Comparison of ENCODE assay signal across 28 cellular contexts in the genomic region with DNA sequence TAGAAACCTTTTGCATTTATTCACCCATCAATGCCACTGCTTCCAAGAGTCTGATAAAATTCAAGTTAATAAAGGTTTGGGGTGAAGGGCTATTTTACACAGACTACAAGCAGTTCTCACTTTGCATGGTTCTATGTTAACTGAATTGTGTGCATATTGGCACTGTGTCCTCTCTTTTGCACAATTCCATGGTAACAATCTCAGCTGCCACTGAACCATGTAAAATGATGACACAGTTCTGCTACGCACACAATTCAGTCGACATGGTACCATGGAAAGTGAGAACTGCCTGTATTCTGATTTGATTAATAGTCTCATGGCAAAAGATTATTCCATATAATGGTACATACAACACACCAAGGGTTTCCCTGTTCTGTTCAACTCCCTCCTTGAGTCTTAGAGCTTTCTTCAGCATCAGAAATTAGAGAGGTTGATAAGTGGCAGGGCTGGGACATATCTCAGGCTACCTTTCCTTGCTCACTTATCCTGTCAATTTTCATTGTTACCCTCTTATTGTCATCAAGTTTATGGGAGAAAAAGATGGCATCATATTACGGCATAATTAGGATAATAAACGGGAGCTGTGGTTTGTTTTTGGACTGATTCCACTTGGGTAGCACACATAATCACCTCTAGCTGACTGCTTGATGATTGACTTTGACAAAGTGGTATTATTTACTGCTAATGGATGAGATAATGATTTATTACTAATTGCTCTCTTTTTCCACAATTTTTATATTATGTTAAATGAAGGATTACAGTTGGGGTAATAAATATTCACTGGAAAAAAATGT.
DNase-seq lines count a peak whose midpoint lies in the region; TF ChIP-seq lines count a peak whose summit lies in the region.
"Had no signal": no experiment of that assay in that cellular context is flagged by ENCODE, and none has a peak within 500 bp of the region (broad histone marks: within the 10 kb centered on the region; RNA-seq: fewer than 3 reads in every experiment).

No MANE protein-coding gene starts in this region.

- BruUV-seq in MCF 10A (replicated peaks; lab: Mats Ljungman, UMichigan): no TSS peak

- H3K27ac Mint-ChIP-seq in endothelial cell (ENCODE audit: unreplicated experiment) (no peak overlapping the region), MCF 10A (ENCODE audit: low read depth, unreplicated experiment) (no peak overlapping the region)
- H3K27ac Mint-ChIP-seq: activated CD4-positive, alpha-beta T cell treated with anti-CD3 and anti-CD28 coated beads for 36 hours; activated CD8-positive, alpha-beta T cell treated with anti-CD3 and anti-CD28 coated beads, Interleukin-2, amount 10 ng/mL, durations not matched to agents 7 days and 5 days; activated naive CD4-positive, alpha-beta T cell treated with anti-CD3 and anti-CD28 coated beads, Interleukin-2, amount 10 ng/mL, durations not matched to agents 7 days and 5 days; effector memory CD8-positive, alpha-beta T cell; immature natural killer cell; neural progenitor cell had no signal

- DNase-seq in NCI-H345 (lab: John Stamatoyannopoulos, UW) (peak; percentile 22), NCI-H345 treated with DMSO at 0.1 percent for 48 hours (lab: John Stamatoyannopoulos, UW; ENCODE audit: unreplicated experiment) (no peak), NCI-H1436 (lab: John Stamatoyannopoulos, UW) (peak; percentile 50), NCI-H69 (lab: John Stamatoyannopoulos, UW) (peak; percentile 79), endothelial cell (ENCODE audit: low spot score) (no peak), GF-D8 (lab: John Stamatoyannopoulos, UW) (no peak), MCF 10A (ENCODE audit: unreplicated experiment) (no peak)
- DNase-seq: activated CD4-positive, alpha-beta T cell treated with anti-CD3 and anti-CD28 coated beads for 36 hours; activated CD8-positive, alpha-beta T cell treated with anti-CD3 and anti-CD28 coated beads, Interleukin-2, amount 10 ng/mL, durations not matched to agents 7 days and 5 days; activated naive CD4-positive, alpha-beta T cell treated with anti-CD3 and anti-CD28 coated beads, Interleukin-2, amount 10 ng/mL, durations not matched to agents 7 days and 5 days; adrenal gland; AML-193; CD4-positive, CD25-positive, alpha-beta regulatory T cell; central memory CD4-positive, alpha-beta T cell; effector memory CD8-positive, alpha-beta T cell; erythroblast; GOT3; immature natural killer cell; KG1; left lung; mesendoderm; NCI-H82; posterior cingulate gyrus; right cardiac atrium; SJCRH30; stimulated activated naive CD4-positive, alpha-beta T cell treated with Interleukin-2 at 50 U/mL for 16 hours; SW 1271 had no signal

- no peaks in the 10 kb centered on the region for H3K4me1 Mint-ChIP-seq in endothelial cell (ENCODE audit: unreplicated experiment)
- peaks cover 24% of the 10 kb centered on the region for H3K4me1 Mint-ChIP-seq in MCF 10A (ENCODE audit: insufficient read depth, unreplicated experiment)
- H3K4me1 Mint-ChIP-seq: activated naive CD4-positive, alpha-beta T cell treated with anti-CD3 and anti-CD28 coated beads, Interleukin-2, amount 10 ng/mL, durations not matched to agents 7 days and 5 days; immature natural killer cell had no signal

- no peaks in the 10 kb centered on the region for H3K9me3 Mint-ChIP-seq in endothelial cell (ENCODE audit: unreplicated experiment)
- peaks cover 6% of the 10 kb centered on the region for H3K9me3 Mint-ChIP-seq in MCF 10A (ENCODE audit: unreplicated experiment)
- H3K9me3 Mint-ChIP-seq: activated naive CD4-positive, alpha-beta T cell treated with anti-CD3 and anti-CD28 coated beads, Interleukin-2, amount 10 ng/mL, durations not matched to agents 7 days and 5 days; immature natural killer cell had no signal

- no peak overlapping the region for H3K4me3 Mint-ChIP-seq in endothelial cell (ENCODE audit: unreplicated experiment)
- H3K4me3 Mint-ChIP-seq in MCF 10A (ENCODE audit: unreplicated experiment): no peak overlapping the region
- H3K4me3 Mint-ChIP-seq: activated CD4-positive, alpha-beta T cell treated with anti-CD3 and anti-CD28 coated beads for 36 hours; activated CD8-positive, alpha-beta T cell treated with anti-CD3 and anti-CD28 coated beads, Interleukin-2, amount 10 ng/mL, durations not matched to agents 7 days and 5 days; activated naive CD4-positive, alpha-beta T cell treated with anti-CD3 and anti-CD28 coated beads, Interleukin-2, amount 10 ng/mL, durations not matched to agents 7 days and 5 days; CD4-positive, CD25-positive, alpha-beta regulatory T cell; effector memory CD8-positive, alpha-beta T cell; immature natural killer cell; neural progenitor cell had no signal

- intact Hi-C loops in MCF 10A (cut with micrococcal nuclease): no loop called here

- TF ChIP-seq CTCF in endothelial cell (IDR thresholded peaks at IDR 0.05; ENCODE audit: unreplicated experiment) (no peak), MCF 10A (IDR thresholded peaks at IDR 0.05; ENCODE audit: unreplicated experiment) (no peak)

- H3K27me3 Mint-ChIP-seq in endothelial cell (ENCODE audit: unreplicated experiment) (peaks cover 2% of the 10 kb centered on the region), MCF 10A (ENCODE audit: insufficient read depth, unreplicated experiment) (no peaks in the 10 kb centered on the region)
- H3K27me3 Mint-ChIP-seq: activated CD4-positive, alpha-beta T cell treated with anti-CD3 and anti-CD28 coated beads for 36 hours had no signal

- CTCF ChIA-PET in MCF 10A (lab: Yijun Ruan, JAX): no interaction called here

- POLR2A ChIA-PET in MCF 10A (lab: Yijun Ruan, JAX): interaction anchor here (0.6 to 1.0 kb wide), 4 partner anchors 54 to 299 kb away, joined by 3 read pairs; a partner anchor contains a TSS

- H3K36me3 Mint-ChIP-seq in endothelial cell (ENCODE audit: low read depth, unreplicated experiment): no peaks in the 10 kb centered on the region
- H3K36me3 Mint-ChIP-seq in MCF 10A (ENCODE audit: insufficient read depth, unreplicated experiment): no peaks in the 10 kb centered on the region
- H3K36me3 Mint-ChIP-seq: activated naive CD4-positive, alpha-beta T cell treated with anti-CD3 and anti-CD28 coated beads, Interleukin-2, amount 10 ng/mL, durations not matched to agents 7 days and 5 days; CD4-positive, CD25-positive, alpha-beta regulatory T cell had no signal

Comparison
In these comparisons a context has a peak if more than half of its experiments do, and no peak if none do; other contexts are left out.
1. DNase-seq: peak in NCI-H345 (single experiment), NCI-H1436 (single experiment) and NCI-H69 (single experiment); none in NCI-H345 treated with DMSO at 0.1 percent for 48 hours (single experiment), endothelial cell (single experiment), GF-D8 (single experiment) and MCF 10A (single experiment).